Comparison of ENCODE assay signal across 20 cellular contexts in the genomic region with DNA sequence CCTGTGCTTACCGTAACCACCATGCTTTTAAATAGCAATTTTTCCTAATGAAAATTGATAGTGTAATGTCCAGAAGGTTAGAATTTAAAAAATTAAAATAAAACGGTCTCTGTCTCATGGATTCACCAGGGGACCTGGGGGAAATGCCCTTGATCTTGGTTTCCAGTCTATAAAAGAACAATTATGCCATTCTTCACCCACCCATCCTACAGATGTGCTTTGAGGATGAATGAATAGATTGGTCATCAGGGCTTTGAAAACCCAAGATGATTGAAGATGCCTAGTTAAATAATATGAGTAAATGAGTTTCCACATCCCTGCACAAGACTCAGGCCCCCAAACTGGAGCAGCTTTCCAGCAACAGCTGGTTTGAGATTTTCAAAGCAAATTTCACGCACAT. TPM values are rescaled to one million over a fixed set of nuclear protein-coding genes. Genes with fewer than 3 reads are reported as not detected.
DNase-seq lines count a peak whose midpoint lies in the region; ATAC-seq and TF ChIP-seq lines count a peak whose summit lies in the region.
"Had no signal": no experiment of that assay in that cellular context is flagged by ENCODE, and none has a peak within 500 bp of the region (broad histone marks: within the 10 kb centered on the region; RNA-seq: fewer than 3 reads in every experiment).

No MANE protein-coding gene starts in this region.

- peak; percentile 72 for DNase-seq in COLO829 (ENCODE audit: low spot score)
- DNase-seq in WTC11 (ENCODE audit: low spot score) = no peak
- no peak for DNase-seq in right lobe of liver
- no peak for DNase-seq in activated CD8-positive, alpha-beta memory T cell treated with anti-CD3 and anti-CD28 coated beads, Interleukin-2, amount 50 U/mL, for 48 hours
- DNase-seq: CD4-positive, CD25-positive, alpha-beta regulatory T cell; CD8-positive, alpha-beta T cell; DMS 273 treated with DMSO at 0.1 percent for 48 hours; DMS79; EL; GDM1; GM23248; HCEC 1CT had no signal

- TF ChIP-seq POLR2A in right lobe of liver (IDR thresholded peaks at IDR 0.05) = no peak

- H3K4me3 ChIP-seq in HUES48 (ENCODE audit: low read depth, low read length) (no peak overlapping the region), iPS-18a (ENCODE audit: low read length) (peak overlapping the region; percentile 14), right lobe of liver (no peak overlapping the region)
- H3K4me3 ChIP-seq: BLaER1, GM12878, GM23248 had no signal

- peaks cover 3% of the 10 kb centered on the region; the same call in 1 of the 2 replicates for H3K36me3 Mint-ChIP-seq in WTC11
- H3K36me3 Mint-ChIP-seq: CD8-positive, alpha-beta T cell had no signal

- ATAC-seq in WTC11 = no peak
- ATAC-seq in right lobe of liver = no peak
- no peak for ATAC-seq in HG03439 (IDR thresholded peaks at IDR 0.05; ENCODE audit: unreplicated experiment)
- ATAC-seq: CD8-positive, alpha-beta T cell; GM12878 had no signal

- no peaks in the 10 kb centered on the region for H3K9me3 ChIP-seq in HUES48 (ENCODE audit: control insufficient read depth, insufficient read depth, low read length)
- H3K9me3 ChIP-seq in iPS-18a (ENCODE audit: control insufficient read depth, low read depth, low read length) = no peaks in the 10 kb centered on the region
- H3K9me3 ChIP-seq in right lobe of liver = no peaks in the 10 kb centered on the region
- H3K9me3 ChIP-seq: BLaER1 had no signal

- H3K27ac Mint-ChIP-seq in WTC11 = peak overlapping the region; percentile 78
- H3K27ac Mint-ChIP-seq: B cell; CD4-positive, CD25-positive, alpha-beta regulatory T cell; CD8-positive, alpha-beta T cell had no signal

- POLR2A ChIA-PET in WTC11 (lab: Charles Lee) = interaction anchor here (1.6 kb wide), 1 partner anchor 19 kb away, joined by 4 read pairs; no protein-coding TSS in a partner anchor

- peaks cover 61% of the 10 kb centered on the region for H3K4me1 Mint-ChIP-seq in WTC11

- H3K27me3 Mint-ChIP-seq in WTC11 (ENCODE audit: low read depth) = no peaks in the 10 kb centered on the region; the same call in 1 of the 2 replicates
- H3K27me3 Mint-ChIP-seq: B cell; CD4-positive, CD25-positive, alpha-beta regulatory T cell had no signal

- H3K9ac ChIP-seq in HUES48 (ENCODE audit: low read depth, low read length) = no peak overlapping the region
- no peak overlapping the region for H3K9ac ChIP-seq in iPS-18a (ENCODE audit: low read length)
- H3K9ac ChIP-seq: BLaER1, GM23248 had no signal

- H3K27ac ChIP-seq in HUES48 (ENCODE audit: low read depth, low read length) = peak overlapping the region; percentile 62
- H3K27ac ChIP-seq in iPS-18a (ENCODE audit: low read length) = no peak overlapping the region
- no peak overlapping the region for H3K27ac ChIP-seq in right lobe of liver
- H3K27ac ChIP-seq: 22Rv1, BLaER1, C4-2B, GM23248 had no signal

- no peak overlapping the region; the same call in 1 of the 2 replicates for H3K4me3 Mint-ChIP-seq in WTC11
- H3K4me3 Mint-ChIP-seq: B cell; CD4-positive, CD25-positive, alpha-beta regulatory T cell; CD8-positive, alpha-beta T cell had no signal

- H3K36me3 ChIP-seq in HUES48 (ENCODE audit: control insufficient read depth, insufficient read depth, low read length) (no peaks in the 10 kb centered on the region), iPS-18a (ENCODE audit: control insufficient read depth, low read depth, low read length) (no peaks in the 10 kb centered on the region), right lobe of liver (no peaks in the 10 kb centered on the region)
- H3K36me3 ChIP-seq: BLaER1 had no signal

- CTCF ChIA-PET in WTC11 (lab: Charles Lee) = interaction anchor here (1.5 to 2.8 kb wide), 2 partner anchors 33 to 155 kb away, joined by 5 to 20 read pairs; no protein-coding TSS in a partner anchor

- no peak for TF ChIP-seq CTCF in WTC11 (IDR thresholded peaks at IDR 0.05)
- TF ChIP-seq CTCF in right lobe of liver (IDR thresholded peaks at IDR 0.05) = no peak

- H3K27me3 ChIP-seq in HUES48 (ENCODE audit: control insufficient read depth, insufficient read depth, low read length) (no peaks in the 10 kb centered on the region), iPS-18a (ENCODE audit: control insufficient read depth, insufficient read depth, low read length) (no peaks in the 10 kb centered on the region), right lobe of liver (no peaks in the 10 kb centered on the region)
- H3K27me3 ChIP-seq: BLaER1 had no signal

- WGBS in right lobe of liver (ENCODE audit: insufficient coverage, low coverage, low lambda C conversion rate, missing lambda C conversion rate) = 91% methylated on average over 3 of the region's 3 CpGs

- intact Hi-C loops in right lobe of liver (cut with DNase I) = no loop called here

- H3K4me1 ChIP-seq in HUES48 (ENCODE audit: control insufficient read depth, insufficient read depth, low read length) = peaks cover 48% of the 10 kb centered on the region
- H3K4me1 ChIP-seq in iPS-18a (ENCODE audit: control insufficient read depth, low read depth, low read length) = peaks cover 50% of the 10 kb centered on the region
- peaks cover 0 to 10% (median 0%) of the 10 kb centered on the region in 4 donors for H3K4me1 ChIP-seq in right lobe of liver

- H3K9me3 Mint-ChIP-seq in WTC11 = no peaks in the 10 kb centered on the region
- H3K9me3 Mint-ChIP-seq: CD4-positive, CD25-positive, alpha-beta regulatory T cell; CD8-positive, alpha-beta T cell had no signal

TF ChIP-seq in WTC11, 78 proteins besides CTCF, POLR2A, EP300 and RAD21 (continues in another document):
- TF ChIP-seq, protein P1, sequence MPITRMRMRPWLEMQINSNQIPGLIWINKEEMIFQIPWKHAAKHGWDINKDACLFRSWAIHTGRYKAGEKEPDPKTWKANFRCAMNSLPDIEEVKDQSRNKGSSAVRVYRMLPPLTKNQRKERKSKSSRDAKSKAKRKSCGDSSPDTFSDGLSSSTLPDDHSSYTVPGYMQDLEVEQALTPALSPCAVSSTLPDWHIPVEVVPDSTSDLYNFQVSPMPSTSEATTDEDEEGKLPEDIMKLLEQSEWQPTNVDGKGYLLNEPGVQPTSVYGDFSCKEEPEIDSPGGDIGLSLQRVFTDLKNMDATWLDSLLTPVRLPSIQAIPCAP (CRISPR knock-in tag; IDR thresholded peaks at IDR 0.05) = no peak
- TF ChIP-seq ETV6 (CRISPR knock-in tag; IDR thresholded peaks at IDR 0.05) = no peak
- TF ChIP-seq HMGA2 (CRISPR knock-in tag; IDR thresholded peaks at IDR 0.05) = no peak
- TF ChIP-seq, protein P2, sequence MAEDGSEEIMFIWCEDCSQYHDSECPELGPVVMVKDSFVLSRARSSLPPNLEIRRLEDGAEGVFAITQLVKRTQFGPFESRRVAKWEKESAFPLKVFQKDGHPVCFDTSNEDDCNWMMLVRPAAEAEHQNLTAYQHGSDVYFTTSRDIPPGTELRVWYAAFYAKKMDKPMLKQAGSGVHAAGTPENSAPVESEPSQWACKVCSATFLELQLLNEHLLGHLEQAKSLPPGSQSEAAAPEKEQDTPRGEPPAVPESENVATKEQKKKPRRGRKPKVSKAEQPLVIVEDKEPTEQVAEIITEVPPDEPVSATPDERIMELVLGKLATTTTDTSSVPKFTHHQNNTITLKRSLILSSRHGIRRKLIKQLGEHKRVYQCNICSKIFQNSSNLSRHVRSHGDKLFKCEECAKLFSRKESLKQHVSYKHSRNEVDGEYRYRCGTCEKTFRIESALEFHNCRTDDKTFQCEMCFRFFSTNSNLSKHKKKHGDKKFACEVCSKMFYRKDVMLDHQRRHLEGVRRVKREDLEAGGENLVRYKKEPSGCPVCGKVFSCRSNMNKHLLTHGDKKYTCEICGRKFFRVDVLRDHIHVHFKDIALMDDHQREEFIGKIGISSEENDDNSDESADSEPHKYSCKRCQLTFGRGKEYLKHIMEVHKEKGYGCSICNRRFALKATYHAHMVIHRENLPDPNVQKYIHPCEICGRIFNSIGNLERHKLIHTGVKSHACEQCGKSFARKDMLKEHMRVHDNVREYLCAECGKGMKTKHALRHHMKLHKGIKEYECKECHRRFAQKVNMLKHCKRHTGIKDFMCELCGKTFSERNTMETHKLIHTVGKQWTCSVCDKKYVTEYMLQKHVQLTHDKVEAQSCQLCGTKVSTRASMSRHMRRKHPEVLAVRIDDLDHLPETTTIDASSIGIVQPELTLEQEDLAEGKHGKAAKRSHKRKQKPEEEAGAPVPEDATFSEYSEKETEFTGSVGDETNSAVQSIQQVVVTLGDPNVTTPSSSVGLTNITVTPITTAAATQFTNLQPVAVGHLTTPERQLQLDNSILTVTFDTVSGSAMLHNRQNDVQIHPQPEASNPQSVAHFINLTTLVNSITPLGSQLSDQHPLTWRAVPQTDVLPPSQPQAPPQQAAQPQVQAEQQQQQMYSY (CRISPR knock-in tag; IDR thresholded peaks at IDR 0.05) = no peak
- no peak for TF ChIP-seq JAZF1 (CRISPR knock-in tag; IDR thresholded peaks at IDR 0.05)
- TF ChIP-seq, protein P3, sequence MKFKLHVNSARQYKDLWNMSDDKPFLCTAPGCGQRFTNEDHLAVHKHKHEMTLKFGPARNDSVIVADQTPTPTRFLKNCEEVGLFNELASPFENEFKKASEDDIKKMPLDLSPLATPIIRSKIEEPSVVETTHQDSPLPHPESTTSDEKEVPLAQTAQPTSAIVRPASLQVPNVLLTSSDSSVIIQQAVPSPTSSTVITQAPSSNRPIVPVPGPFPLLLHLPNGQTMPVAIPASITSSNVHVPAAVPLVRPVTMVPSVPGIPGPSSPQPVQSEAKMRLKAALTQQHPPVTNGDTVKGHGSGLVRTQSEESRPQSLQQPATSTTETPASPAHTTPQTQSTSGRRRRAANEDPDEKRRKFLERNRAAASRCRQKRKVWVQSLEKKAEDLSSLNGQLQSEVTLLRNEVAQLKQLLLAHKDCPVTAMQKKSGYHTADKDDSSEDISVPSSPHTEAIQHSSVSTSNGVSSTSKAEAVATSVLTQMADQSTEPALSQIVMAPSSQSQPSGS (CRISPR knock-in tag; IDR thresholded peaks at IDR 0.05; ENCODE audit: borderline replicate concordance, low read depth) = no peak
- TF ChIP-seq ZNF219 (CRISPR knock-in tag; IDR thresholded peaks at IDR 0.05; ENCODE audit: borderline replicate concordance) = no peak
- TF ChIP-seq, protein P4, sequence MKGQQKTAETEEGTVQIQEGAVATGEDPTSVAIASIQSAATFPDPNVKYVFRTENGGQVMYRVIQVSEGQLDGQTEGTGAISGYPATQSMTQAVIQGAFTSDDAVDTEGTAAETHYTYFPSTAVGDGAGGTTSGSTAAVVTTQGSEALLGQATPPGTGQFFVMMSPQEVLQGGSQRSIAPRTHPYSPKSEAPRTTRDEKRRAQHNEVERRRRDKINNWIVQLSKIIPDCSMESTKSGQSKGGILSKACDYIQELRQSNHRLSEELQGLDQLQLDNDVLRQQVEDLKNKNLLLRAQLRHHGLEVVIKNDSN (CRISPR knock-in tag; IDR thresholded peaks at IDR 0.05) = no peak
- no peak for TF ChIP-seq ZNF317 (CRISPR knock-in tag; IDR thresholded peaks at IDR 0.05; ENCODE audit: borderline replicate concordance, low read depth)
- TF ChIP-seq NR3C1 (CRISPR knock-in tag; conservative IDR thresholded peaks at IDR 0.05; ENCODE audit: low read depth) = no peak

RNA-seq across cellular contexts. Expression of a gene that starts 38.7 kb away (rescaled TPM):
- total RNA-seq in WTC11 (2021) = 183 to 187 TPM (median 185 TPM) in 3 replicates
- total RNA-seq in right lobe of liver = 100 to 1,000 TPM in 2 of 6 experiments, 10 to 100 TPM in 4; 90.5 to 125 (median 99.3) TPM
